ENCODE assay signal across 28 cellular contexts in genomic region chr17:65449495-65449894, GRCh38.
"Had no signal": no experiment of that assay in that cellular context is flagged by ENCODE, and none has a peak within 500 bp of the region (broad histone marks: within the 10 kb centered on the region; RNA-seq: fewer than 3 reads in every experiment).

No MANE protein-coding gene starts in this region.

- H3K4me1 Mint-ChIP-seq: activated B cell treated with CpG ODN at 0.5 μM for 24 hours; activated CD4-positive, alpha-beta T cell treated with anti-CD3 and anti-CD28 coated beads, Interleukin-2, amount 10 ng/mL, durations not matched to agents 24 days and 14 days; activated CD8-positive, alpha-beta memory T cell treated with anti-CD3 and anti-CD28 coated beads, Interleukin-2, amount 10 ng/mL, durations not matched to agents 7 days and 5 days; T-cell had no signal

- H3K36me3 ChIP-seq: brain microvascular endothelial cell, cardiac muscle cell, MG63, Peyer's patch, SJSA1 had no signal

- H3K4me1 ChIP-seq: Peyer's patch, SJSA1 had no signal

- DNase-seq: activated B cell treated with CpG ODN at 0.5 μM for 24 hours; activated CD4-positive, alpha-beta T cell treated with anti-CD3 and anti-CD28 coated beads for 1 hour; activated CD4-positive, alpha-beta T cell treated with anti-CD3 and anti-CD28 coated beads, Interleukin-2, amount 10 ng/mL, durations not matched to agents 24 days and 14 days; activated CD4-positive, alpha-beta T cell treated with anti-CD3 and anti-CD28 coated beads, Interleukin-2, amount 50 U/mL, for 48 hours; activated CD8-positive, alpha-beta memory T cell treated with anti-CD3 and anti-CD28 coated beads, Interleukin-2, amount 10 ng/mL, durations not matched to agents 7 days and 5 days; activated effector memory CD4-positive, alpha-beta T cell treated with Interleukin-2 at 50 U/mL for 16 hours; activated naive CD4-positive, alpha-beta T cell treated with anti-CD3 and anti-CD28 coated beads for 36 hours; activated T-cell treated with anti-CD3 and anti-CD28 coated beads, Interleukin-2, amount 50 U/mL, for 24 hours; amygdala; brain microvascular endothelial cell; MG63; MV-4-11; NCI-H1105 treated with DMSO at 0.1 percent for 48 hours; NCI-H146; NCI-H187 treated with DMSO at 0.1 percent for 48 hours; NCI-H2081 treated with DMSO at 0.1 percent for 48 hours; NCI-H446 treated with DMSO at 0.1 percent for 48 hours; NCI-H524 treated with DMSO at 0.1 percent for 48 hours; NCI-H774; NK-92 treated with Interleukin-12 subunit alpha and Interleukin-12 subunit beta, amount 100 ng/mL, for 24 hours; Peyer's patch; SHP77; T-cell; T1000 had no signal

- H3K27ac Mint-ChIP-seq: activated B cell treated with CpG ODN at 0.5 μM for 24 hours; activated CD4-positive, alpha-beta T cell treated with anti-CD3 and anti-CD28 coated beads, Interleukin-2, amount 10 ng/mL, durations not matched to agents 24 days and 14 days; activated CD8-positive, alpha-beta memory T cell treated with anti-CD3 and anti-CD28 coated beads, Interleukin-2, amount 10 ng/mL, durations not matched to agents 7 days and 5 days; activated naive CD4-positive, alpha-beta T cell treated with anti-CD3 and anti-CD28 coated beads for 36 hours; activated naive CD8-positive, alpha-beta T cell; activated T-cell treated with anti-CD3 and anti-CD28 coated beads, Interleukin-2, amount 50 U/mL, for 24 hours; activated T-helper 1 cell treated with anti-CD3 and anti-CD28 coated beads, Interleukin-12 subunit alpha, Interleukin-12 subunit beta, Interleukin-2, Interleukin-4 antibody, amounts not matched to agents 30 ng/mL and 10 ng/mL and 1 ng/mL, durations not matched to agents 14 hours and 24 hours and 36 hours; T-cell had no signal

- H3K9me3 Mint-ChIP-seq: activated T-cell treated with anti-CD3 and anti-CD28 coated beads, Interleukin-2, amount 50 U/mL, for 24 hours had no signal

- H3K4me3 ChIP-seq: cardiac muscle cell, MG63, Peyer's patch, SJSA1 had no signal

- H3K27me3 ChIP-seq: brain microvascular endothelial cell, cardiac muscle cell, MG63, Peyer's patch had no signal

- H3K27ac ChIP-seq: brain microvascular endothelial cell, cardiac muscle cell, Peyer's patch, SJSA1 had no signal

- H3K9me3 ChIP-seq: MG63, Peyer's patch, SJSA1 had no signal

- H3K27me3 Mint-ChIP-seq: activated naive CD8-positive, alpha-beta T cell; activated T-cell treated with anti-CD3 and anti-CD28 coated beads, Interleukin-2, amount 50 U/mL, for 24 hours had no signal

- H3K36me3 Mint-ChIP-seq: activated CD8-positive, alpha-beta memory T cell treated with anti-CD3 and anti-CD28 coated beads, Interleukin-2, amount 10 ng/mL, durations not matched to agents 7 days and 5 days; activated naive CD8-positive, alpha-beta T cell; T-cell had no signal

- H3K4me3 Mint-ChIP-seq: activated B cell treated with CpG ODN at 0.5 μM for 24 hours; activated CD4-positive, alpha-beta T cell treated with anti-CD3 and anti-CD28 coated beads, Interleukin-2, amount 10 ng/mL, durations not matched to agents 24 days and 14 days; activated CD8-positive, alpha-beta memory T cell treated with anti-CD3 and anti-CD28 coated beads, Interleukin-2, amount 10 ng/mL, durations not matched to agents 7 days and 5 days; activated naive CD4-positive, alpha-beta T cell treated with anti-CD3 and anti-CD28 coated beads for 36 hours; activated naive CD8-positive, alpha-beta T cell; activated T-cell treated with anti-CD3 and anti-CD28 coated beads, Interleukin-2, amount 50 U/mL, for 24 hours; activated T-helper 1 cell treated with anti-CD3 and anti-CD28 coated beads, Interleukin-12 subunit alpha, Interleukin-12 subunit beta, Interleukin-2, Interleukin-4 antibody, amounts not matched to agents 30 ng/mL and 10 ng/mL and 1 ng/mL, durations not matched to agents 14 hours and 24 hours and 36 hours; T-cell had no signal
